In genomic region chr15:98124576-98124975, GRCh38 we compare ENCODE assay signal across 15 cellular contexts.
DNase-seq lines count a peak whose midpoint lies in the region; TF ChIP-seq lines count a peak whose summit lies in the region.
"Had no signal": no experiment of that assay in that cellular context is flagged by ENCODE, and none has a peak within 500 bp of the region (broad histone marks: within the 10 kb centered on the region; RNA-seq: fewer than 3 reads in every experiment).

No MANE protein-coding gene starts in this region.

- no peak overlapping the region for H2BK5ac ChIP-seq in neuronal stem cell (ENCODE audit: low read length)

- no peaks in the 10 kb centered on the region for H3K36me3 Mint-ChIP-seq in brain
- H3K36me3 Mint-ChIP-seq: CD4-positive, CD25-positive, alpha-beta regulatory T cell had no signal

- no peak overlapping the region for H2AK5ac ChIP-seq in neuronal stem cell (ENCODE audit: low read depth, low read length)

- DNase-seq in Daoy (ENCODE audit: low read depth) (peak; percentile 30), M059J (ENCODE audit: low read depth) (peak; percentile 68), neuronal stem cell (ENCODE audit: low spot score) (no peak), activated T-cell treated with anti-CD3 and anti-CD28 coated beads for 4 hours (no peak), GM19240 (ENCODE audit: insufficient read length, low spot score) (no peak), DMS153 treated with DMSO at 0.1 percent for 48 hours (lab: John Stamatoyannopoulos, UW; ENCODE audit: unreplicated experiment) (no peak), COLO668 (lab: John Stamatoyannopoulos, UW; ENCODE audit: unreplicated experiment) (no peak)
- DNase-seq: AML-193; CD4-positive, CD25-positive, alpha-beta regulatory T cell; HCEC 1CT; NCI-H1694 treated with DMSO at 0.1 percent for 48 hours; NCI-H774 had no signal

- no peak overlapping the region for H2AFZ ChIP-seq in neuronal stem cell (ENCODE audit: low read length)

- peaks cover 30% of the 10 kb centered on the region for H3K4me1 Mint-ChIP-seq in brain
- H3K4me1 Mint-ChIP-seq: CD4-positive, CD25-positive, alpha-beta regulatory T cell had no signal

- H3K14ac ChIP-seq in neuronal stem cell (ENCODE audit: low read length), result no peak overlapping the region

- no peaks in the 10 kb centered on the region for H3K36me3 ChIP-seq in neuronal stem cell (replicated peaks in 1 of 2; ENCODE audit: control insufficient read depth in 2 of 2, insufficient read depth in 2 of 2, low read length in 2 of 2)
- H3K36me3 ChIP-seq: SJCRH30 had no signal

- H2BK12ac ChIP-seq in neuronal stem cell (ENCODE audit: low read length), result no peak overlapping the region

- no peaks in the 10 kb centered on the region for H3K27me3 ChIP-seq in neuronal stem cell (ENCODE audit: control insufficient read depth in 3 of 3, insufficient read depth in 3 of 3, low read depth in 1 of 3, low read length in 3 of 3)
- H3K27me3 ChIP-seq: SJCRH30 had no signal

- no peak overlapping the region for H3K27ac ChIP-seq in neuronal stem cell (replicated peaks; ENCODE audit: low read length)
- H3K27ac ChIP-seq: A549, SJCRH30 had no signal

- no peaks in the 10 kb centered on the region for H3K79me1 ChIP-seq in neuronal stem cell (ENCODE audit: low read depth, low read length)

- no peak for TF ChIP-seq CTCF in brain (conservative IDR thresholded peaks at IDR 0.05)

- no peaks in the 10 kb centered on the region for H3K9me3 Mint-ChIP-seq in brain

- H4K8ac ChIP-seq in neuronal stem cell (ENCODE audit: low read depth, low read length), result no peak overlapping the region

- no peaks in the 10 kb centered on the region for H3K4me1 ChIP-seq in neuronal stem cell (ENCODE audit: control insufficient read depth in 2 of 2, insufficient read depth in 1 of 2, low read depth in 1 of 2, low read length in 2 of 2)
- H3K4me1 ChIP-seq: A549 had no signal

- H3K4ac ChIP-seq in neuronal stem cell (ENCODE audit: low read length), result no peak overlapping the region

- no peak overlapping the region for H3K4me2 ChIP-seq in neuronal stem cell (ENCODE audit: insufficient read depth, low read length, poor library complexity, severe bottlenecking)
- H3K4me2 ChIP-seq: A549 had no signal

- H3K27ac Mint-ChIP-seq in brain, result peak overlapping the region in 3 of 5 experiments; percentile 16 to 91 (median 49)
- H3K27ac Mint-ChIP-seq: CD4-positive, CD25-positive, alpha-beta regulatory T cell had no signal

- H3K27me3 Mint-ChIP-seq in brain, result no peaks in the 10 kb centered on the region

- peak overlapping the region; percentile 39 for H3K18ac ChIP-seq in neuronal stem cell (ENCODE audit: low read length)

- WGBS in neuronal stem cell (ENCODE audit: extremely low coverage in 2 of 2, insufficient read length in 2 of 2, insufficient replicate concordance in 1 of 2), 2 donors, result no CpG with 5 or more reads among the region's 6 CpGs

- no peak overlapping the region for H4K91ac ChIP-seq in neuronal stem cell (ENCODE audit: low read depth, low read length, poor library complexity)

- no peak overlapping the region for H2BK120ac ChIP-seq in neuronal stem cell (ENCODE audit: low read depth, low read length)

- no peak overlapping the region for H2BK15ac ChIP-seq in neuronal stem cell (ENCODE audit: low read length)

- H3K4me3 ChIP-seq in neuronal stem cell (ENCODE audit: low read length in 2 of 2), result no peak overlapping the region
- H3K4me3 ChIP-seq: A549, SJCRH30 had no signal

- H3K4me3 Mint-ChIP-seq in brain, result no peak overlapping the region
- H3K4me3 Mint-ChIP-seq: CD4-positive, CD25-positive, alpha-beta regulatory T cell had no signal

- no peak overlapping the region for H3K9ac ChIP-seq in neuronal stem cell (ENCODE audit: low read depth, low read length, poor library complexity)

- no peak overlapping the region for H3K23ac ChIP-seq in neuronal stem cell (ENCODE audit: low read depth, low read length, poor library complexity)

- no peaks in the 10 kb centered on the region for H3K9me3 ChIP-seq in neuronal stem cell (replicated peaks in 1 of 2; ENCODE audit: control insufficient read depth in 2 of 2, insufficient read depth in 1 of 2, low read depth in 1 of 2, low read length in 2 of 2)
- H3K9me3 ChIP-seq: A549, SJCRH30 had no signal

Comparison
In these comparisons a context has a peak if more than half of its experiments do, and no peak if none do; other contexts are left out.
1. DNase-seq: peak in Daoy (single experiment) and M059J (single experiment); none in neuronal stem cell (single experiment), activated T-cell treated with anti-CD3 and anti-CD28 coated beads for 4 hours (single experiment), GM19240 (single experiment), DMS153 treated with DMSO at 0.1 percent for 48 hours (single experiment) and COLO668 (single experiment).